Comparison of ENCODE assay signal across 10 cellular contexts in the genomic region with DNA sequence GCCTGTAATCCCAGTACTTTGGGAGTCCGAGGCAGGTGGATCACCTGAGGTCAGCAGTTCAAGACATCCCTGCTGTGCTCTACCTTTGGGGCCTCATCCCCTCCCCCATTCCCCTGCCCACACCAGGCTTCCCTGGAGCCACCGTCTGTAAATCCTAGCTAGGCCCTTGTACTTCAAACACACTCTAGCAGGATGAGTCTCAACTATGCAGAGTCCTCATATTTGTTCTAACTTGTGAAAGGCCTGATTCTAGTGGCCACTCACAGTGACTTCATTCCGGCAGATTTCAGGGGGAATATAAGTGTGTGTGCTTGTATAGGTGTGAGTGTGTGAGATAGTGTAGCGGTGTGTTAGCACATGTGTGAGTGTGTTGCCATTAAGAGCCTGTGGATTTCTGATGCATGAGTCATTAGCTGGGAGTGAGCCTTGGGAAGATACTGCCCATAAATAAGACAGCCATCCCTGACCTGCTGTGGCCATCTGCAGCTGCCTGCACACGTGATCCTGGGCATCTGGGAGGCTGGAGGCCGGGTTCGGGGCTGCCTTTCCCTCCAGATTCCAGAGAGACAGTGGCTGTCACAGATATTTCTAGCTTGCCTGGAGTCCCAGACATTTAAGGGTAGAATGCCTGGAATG. TPM values are rescaled to one million over a fixed set of nuclear protein-coding genes. Genes with fewer than 3 reads are reported as not detected.
DNase-seq lines count a peak whose midpoint lies in the region; ATAC-seq and TF ChIP-seq lines count a peak whose summit lies in the region.
"Had no signal": no experiment of that assay in that cellular context is flagged by ENCODE, and none has a peak within 500 bp of the region (broad histone marks: within the 10 kb centered on the region; RNA-seq: fewer than 3 reads in every experiment).

No MANE protein-coding gene starts in this region.

- WGBS in esophagus muscularis mucosa: 67% methylated on average over 7 of the region's 7 CpGs
- WGBS in transverse colon (ENCODE audit: low coverage in 1 of 2), 2 donors: 64% methylated on average over 7 of the region's 7 CpGs; no CpG with 5 or more reads in 1 of the 2 donors
- WGBS in tibial nerve, 2 donors: 57 to 73% methylated on average over 7 of the region's 7 CpGs

- POLR2A ChIA-PET in HEK293 (lab: Yijun Ruan, JAX): interaction anchor here (0.6 to 3.4 kb wide), 9 partner anchors 9 to 299 kb away, joined by 3 to 15 read pairs (median 4); partner anchors contain the start of genes ATP5MK, NT5C2, PDCD11 and TAF5

- intact Hi-C loops in left lung (cut with DNase I) (no loop called here), esophagus muscularis mucosa (cut with DNase I) (no loop called here), transverse colon (cut with DNase I; ENCODE audit: low total_unique reads) (no loop called here)

- no peaks in the 10 kb centered on the region for H3K36me3 ChIP-seq in HEK293 (ENCODE audit: control insufficient read depth in 2 of 2, insufficient read depth in 1 of 2, low read length in 2 of 2)
- H3K36me3 ChIP-seq in left lung: no peaks in the 10 kb centered on the region
- no peaks in the 10 kb centered on the region for H3K36me3 ChIP-seq in esophagus muscularis mucosa
- no peaks in the 10 kb centered on the region for H3K36me3 ChIP-seq in transverse colon
- no peaks in the 10 kb centered on the region for H3K36me3 ChIP-seq in tibial nerve

- peaks cover 38 to 64% of the 10 kb centered on the region in 2 donors for H3K27me3 ChIP-seq in left lung
- peaks cover 0 to 35% (median 12%) of the 10 kb centered on the region in 4 donors for H3K27me3 ChIP-seq in esophagus muscularis mucosa
- H3K27me3 ChIP-seq in transverse colon: peaks cover 42% of the 10 kb centered on the region
- peaks cover 0 to 39% of the 10 kb centered on the region in 2 donors for H3K27me3 ChIP-seq in tibial nerve

- CTCF ChIA-PET in HEK293 (lab: Yijun Ruan, JAX): interaction anchor here (0.6 to 6.1 kb wide), 12 partner anchors 9 to 671 kb away, joined by 3 to 41 read pairs (median 4); no protein-coding TSS in a partner anchor

- no peak for TF ChIP-seq CTCF in HEK293 (tag by site-specific recombination; IDR thresholded peaks at IDR 0.05)
- TF ChIP-seq CTCF in left lung (IDR thresholded peaks at IDR 0.05): no peak
- no peak for TF ChIP-seq CTCF in esophagus muscularis mucosa (IDR thresholded peaks at IDR 0.05)
- no peak for TF ChIP-seq CTCF in transverse colon (IDR thresholded peaks at IDR 0.05)
- TF ChIP-seq CTCF in tibial nerve (IDR thresholded peaks at IDR 0.05): no peak

- no peaks in the 10 kb centered on the region for H3K9me3 ChIP-seq in HEK293 (ENCODE audit: control insufficient read depth, insufficient read depth, low read depth, low read length)
- H3K9me3 ChIP-seq in left lung: no peaks in the 10 kb centered on the region
- no peaks in the 10 kb centered on the region for H3K9me3 ChIP-seq in esophagus muscularis mucosa
- H3K9me3 ChIP-seq in transverse colon: no peaks in the 10 kb centered on the region
- H3K9me3 ChIP-seq in tibial nerve: no peaks in the 10 kb centered on the region

- peak; percentile 70 for ATAC-seq in left lung

- in situ Hi-C loops in transverse colon (cut with MboI; ENCODE audit: low pct_ligation_motif_present in 1 of 4, low pct_unique_long_range_greater_than_20kb in 1 of 4, low sequenced_read_pairs in 3 of 4): no loop called here

- TF ChIP-seq EP300 in esophagus muscularis mucosa (IDR thresholded peaks at IDR 0.05) (no peak), transverse colon (IDR thresholded peaks at IDR 0.05; ENCODE audit: low read depth) (no peak), tibial nerve (IDR thresholded peaks at IDR 0.05) (no peak)

- no peak overlapping the region for H3K27ac ChIP-seq in HEK293 (ENCODE audit: extremely low read depth, low read depth, low read length)
- H3K27ac ChIP-seq in left lung: no peak overlapping the region
- H3K27ac ChIP-seq in esophagus muscularis mucosa (replicated peaks in 1 of 4): no peak overlapping the region
- H3K27ac ChIP-seq in transverse colon: peak overlapping the region in 2 of 4 donors; percentile 14 to 32
- no peak overlapping the region for H3K27ac ChIP-seq in tibial nerve

- H3K4me1 ChIP-seq in HEK293 (ENCODE audit: control insufficient read depth, insufficient read depth, low read length): no peaks in the 10 kb centered on the region
- H3K4me1 ChIP-seq in left lung: peaks cover 5 to 17% of the 10 kb centered on the region in 2 donors
- H3K4me1 ChIP-seq in esophagus muscularis mucosa: peaks cover 19 to 29% (median 21%) of the 10 kb centered on the region in 4 donors
- H3K4me1 ChIP-seq in transverse colon: peaks cover 5 to 28% (median 12%) of the 10 kb centered on the region in 4 donors
- H3K4me1 ChIP-seq in tibial nerve: peaks cover 0 to 30% (median 11%) of the 10 kb centered on the region in 4 donors

- TF ChIP-seq POLR2A in esophagus muscularis mucosa (IDR thresholded peaks at IDR 0.05; ENCODE audit: low read depth) (no peak), transverse colon (IDR thresholded peaks at IDR 0.05) (no peak), tibial nerve (IDR thresholded peaks at IDR 0.05) (no peak)

- H3K4me3 ChIP-seq in HEK293 (ENCODE audit: low read depth, low read length) (no peak overlapping the region), left lung (no peak overlapping the region), esophagus muscularis mucosa (no peak overlapping the region), transverse colon (no peak overlapping the region), tibial nerve (no peak overlapping the region)
- H3K4me3 ChIP-seq: lung had no signal

- DNase-seq in 8988T (peak; percentile 64), amniotic stem cell (lab: John Stamatoyannopoulos, UW) (peak; percentile 69), left lung (peak in 1 of 2 donors; percentile 24), esophagus muscularis mucosa (ENCODE audit: extremely low spot score) (no peak), transverse colon (no peak), tibial nerve (ENCODE audit: low spot score in 2 of 2) (no peak)
- no peak for DNase-seq in effector CD4-positive, alpha-beta T cell
- DNase-seq: activated CD4-positive, alpha-beta T cell treated with anti-CD3 and anti-CD28 coated beads, Interleukin-2, amount 50 U/mL, for 48 hours had no signal

TF ChIP-seq in HEK293, 187 proteins besides CTCF, POLR2A, EP300 and RAD21 (continues in another document):
- TF ChIP-seq ZNF777 (tag by site-specific recombination; IDR thresholded peaks at IDR 0.05; ENCODE audit: borderline replicate concordance) (no peak), ZBTB1 (tag by site-specific recombination; IDR thresholded peaks at IDR 0.05) (no peak), ZNF324 (tag by site-specific recombination; IDR thresholded peaks at IDR 0.05) (no peak; the same call in 1 of the 2 replicates), ZNF830 (tag by site-specific recombination; IDR thresholded peaks at IDR 0.05; ENCODE audit: low read depth) (no peak), ZSCAN16 (tag by site-specific recombination; IDR thresholded peaks at IDR 0.05) (no peak), ZNF146 (tag by site-specific recombination; IDR thresholded peaks at IDR 0.05) (no peak), ZNF560 (tag by site-specific recombination; IDR thresholded peaks at IDR 0.05; ENCODE audit: borderline replicate concordance) (no peak), ZNF518A (tag by site-specific recombination; conservative IDR thresholded peaks at IDR 0.05; ENCODE audit: low read depth) (no peak)

RNA-seq across cellular contexts. Expression of gene NEURL1, which starts 1.7 kb away (rescaled TPM):
- total RNA-seq in left lung (under 1 TPM; 0.76 TPM), esophagus muscularis mucosa (under 1 TPM; 0.39 to 0.63 (median 0.46) TPM), transverse colon (100 to 1,000 TPM in 1 of 4 donors, 10 to 100 TPM in 3; 36.7 to 177 (median 55.8) TPM), tibial nerve (under 1 TPM in 2 of 4 donors, not detected in 2; 0.39 to 0.60 TPM)

RNA-seq across cellular contexts. Expression of gene CALHM3, which starts 12.8 kb away (rescaled TPM):
- under 1 TPM in 1 of 2 donors, not detected in 1; 0.16 TPM for total RNA-seq in left lung
- total RNA-seq in esophagus muscularis mucosa: not detected
- total RNA-seq in transverse colon: not detected
- not detected for total RNA-seq in tibial nerve

RNA-seq across cellular contexts. Expression of gene CALHM1, which starts 33.1 kb away (rescaled TPM):
- total RNA-seq in left lung (not detected), esophagus muscularis mucosa (not detected), transverse colon (not detected), tibial nerve (not detected)
- total RNA-seq: lung had no signal

RNA-seq across cellular contexts. Expression of gene CALHM2, which starts 39.7 kb away (rescaled TPM):
- total RNA-seq in left lung (10 to 100 TPM; 29.4 to 60.2 TPM), esophagus muscularis mucosa (10 to 100 TPM; 44.4 to 69.9 (median 62.8) TPM), transverse colon (10 to 100 TPM in 3 of 4 donors, 1 to 10 TPM in 1; 3.2 to 21.1 (median 15.7) TPM), tibial nerve (100 to 1,000 TPM in 1 of 4 donors, 10 to 100 TPM in 3; 61.4 to 119 (median 65.6) TPM)

Comparison
In these comparisons a context has a peak if more than half of its experiments do, and no peak if none do; other contexts are left out.
1. DNase-seq: peak in 8988T (single experiment) and amniotic stem cell (single experiment); none in esophagus muscularis mucosa (single experiment), transverse colon (single experiment), effector CD4-positive, alpha-beta T cell (single experiment) and tibial nerve (0 of 2).
2. RNA of gene NEURL1, which starts 1.7 kb away (total RNA-seq): 36.7 to 177 TPM in transverse colon; 0.76 TPM in left lung, 0.39 to 0.63 TPM in esophagus muscularis mucosa and 0.39 to 0.60 TPM in tibial nerve; every median in the first group is over 10 times any median in the second.